Comparison of ENCODE assay signal across 8 cellular contexts in the genomic region with DNA sequence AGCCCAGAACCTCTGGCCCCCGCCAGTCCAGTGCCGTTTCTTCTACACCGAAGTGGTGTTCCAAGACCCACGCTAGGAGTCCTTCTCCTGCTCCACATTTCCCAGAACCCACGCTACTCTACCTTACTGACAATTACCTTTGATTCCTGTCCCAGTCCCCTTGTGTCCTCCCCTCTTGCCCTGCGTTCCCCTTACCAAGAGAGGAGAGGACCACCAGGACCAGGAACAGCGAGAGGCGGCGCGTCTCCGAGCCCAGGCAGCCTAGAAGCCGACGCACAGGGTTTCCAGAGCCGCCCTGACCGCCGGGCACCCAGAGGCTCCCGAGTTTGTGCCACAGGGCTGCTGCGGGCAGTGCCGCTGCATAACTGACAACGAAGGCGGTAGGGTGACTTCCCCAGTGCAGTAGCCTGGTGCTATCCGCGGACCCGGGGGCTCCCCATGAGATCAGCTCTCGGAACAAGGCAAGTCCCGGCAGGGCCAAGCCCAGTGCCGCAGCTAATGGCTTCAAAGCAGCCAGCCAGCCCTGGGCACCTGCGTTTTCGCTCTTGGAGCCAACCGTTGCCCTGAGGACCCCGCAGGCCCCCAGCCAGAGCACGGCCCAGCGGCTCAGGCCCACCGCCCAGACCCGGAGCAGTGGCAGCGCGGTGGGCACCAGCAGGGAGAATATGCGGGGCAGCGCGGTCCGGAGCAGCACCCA. TPM values are rescaled to one million over a fixed set of nuclear protein-coding genes. Genes with fewer than 3 reads are reported as not detected.
DNase-seq lines count a peak whose midpoint lies in the region; ATAC-seq and TF ChIP-seq lines count a peak whose summit lies in the region.

No MANE protein-coding gene starts in this region.

- H3K27ac Mint-ChIP-seq in Calu3 (ENCODE audit: unreplicated experiment) = peak overlapping the region; percentile 37
- peak overlapping the region; percentile 93 for H3K27ac Mint-ChIP-seq in dendritic cell treated with granulocyte-macrophage colony-stimulating factor and Interleukin-4, amounts not matched to agents 40 ng/mL and 50 ng/mL, for 4 days

- peaks cover 30% of the 10 kb centered on the region for H3K4me1 Mint-ChIP-seq in Calu3 (ENCODE audit: low read depth, unreplicated experiment)
- peaks cover 70% of the 10 kb centered on the region for H3K4me1 Mint-ChIP-seq in dendritic cell treated with granulocyte-macrophage colony-stimulating factor and Interleukin-4, amounts not matched to agents 40 ng/mL and 50 ng/mL, for 4 days (ENCODE audit: low read depth)

- peak overlapping the region; percentile 100 for H3K4me3 Mint-ChIP-seq in Calu3 (ENCODE audit: low read depth, unreplicated experiment)
- peak overlapping the region; percentile 95 for H3K4me3 Mint-ChIP-seq in dendritic cell treated with granulocyte-macrophage colony-stimulating factor and Interleukin-4, amounts not matched to agents 40 ng/mL and 50 ng/mL, for 4 days

- CTCF ChIA-PET in Calu3 (lab: Charles Lee) = interaction anchor here (0.6 to 4.1 kb wide), 14 partner anchors 8 to 195 kb away, joined by 3 to 131 read pairs (median 7); partner anchors contain the start of genes PSMB8 and TAP2

- ATAC-seq in GM21390 (IDR thresholded peaks at IDR 0.05; ENCODE audit: unreplicated experiment) = peak; percentile 22
- peak; percentile 41 for ATAC-seq in left lobe of liver

- TF ChIP-seq CTCF in Calu3 (IDR thresholded peaks at IDR 0.05; ENCODE audit: unreplicated experiment) = no peak

- H3K27me3 Mint-ChIP-seq in Calu3 (ENCODE audit: unreplicated experiment) = no peaks in the 10 kb centered on the region
- no peaks in the 10 kb centered on the region for H3K27me3 Mint-ChIP-seq in dendritic cell treated with granulocyte-macrophage colony-stimulating factor and Interleukin-4, amounts not matched to agents 40 ng/mL and 50 ng/mL, for 4 days

- H3K36me3 Mint-ChIP-seq in Calu3 (ENCODE audit: insufficient read depth, unreplicated experiment) = peaks cover 38% of the 10 kb centered on the region
- peaks cover 90% of the 10 kb centered on the region for H3K36me3 Mint-ChIP-seq in dendritic cell treated with granulocyte-macrophage colony-stimulating factor and Interleukin-4, amounts not matched to agents 40 ng/mL and 50 ng/mL, for 4 days (ENCODE audit: low read depth)

- no TSS peak for BruUV-seq in Calu3 (replicated peaks; lab: Mats Ljungman, UMichigan)

- H3K9me3 Mint-ChIP-seq in Calu3 (ENCODE audit: low read depth, unreplicated experiment) = no peaks in the 10 kb centered on the region
- no peaks in the 10 kb centered on the region for H3K9me3 Mint-ChIP-seq in dendritic cell treated with granulocyte-macrophage colony-stimulating factor and Interleukin-4, amounts not matched to agents 40 ng/mL and 50 ng/mL, for 4 days

- DNase-seq in Calu3 (peak; percentile 64), HuH-7.5 (ENCODE audit: low spot score) (peak; percentile 15), left lobe of liver (ENCODE audit: low spot score) (peak; percentile 67), LoVo (ENCODE audit: low spot score) (no peak)
- peak; percentile 69 for DNase-seq in activated CD4-positive, alpha-beta T cell treated with anti-CD3 and anti-CD28 coated beads for 48 hours
- peak in 2 of 3 donors; percentile 23 to 41 for DNase-seq in stimulated activated CD4-positive, alpha-beta T cell treated with anti-CD3 and anti-CD28 coated beads, TNF-alpha, amount 100 ng/mL, for 1 hour (ENCODE audit: low read depth in 3 of 3, low spot score in 1 of 3)

- intact Hi-C loops in Calu3 (cut with micrococcal nuclease; ENCODE audit: unreplicated experiment) = loop anchor here (2.0 kb wide), 1 partner anchor 14 kb away; the partner anchor contains the start of gene TAP2
- intact Hi-C loops in dendritic cell treated with granulocyte-macrophage colony-stimulating factor and Interleukin-4, amounts not matched to agents 40 ng/mL and 50 ng/mL, for 4 days (cut with micrococcal nuclease) = loop anchor here (1.0 kb wide), 1 partner anchor 9 kb away; the partner anchor contains the start of gene PSMB8

RNA-seq across cellular contexts. Expression of gene TAP1, which starts 0.5 kb away (rescaled TPM):
- total RNA-seq in Calu3 (2022) = 75.1 and 141 TPM in 2 replicates
- total RNA-seq in left lobe of liver = 10.6 TPM

RNA-seq across cellular contexts. Expression of gene PSMB9, which starts 1.0 kb away (rescaled TPM):
- total RNA-seq in Calu3 (2022) (120 and 201 TPM in 2 replicates), left lobe of liver (13.9 TPM)

RNA-seq across cellular contexts. Expression of gene PSMB8, which starts 9.1 kb away (rescaled TPM):
- total RNA-seq in Calu3 (2022) = 123 and 196 TPM in 2 replicates
- 41.1 TPM for total RNA-seq in left lobe of liver

RNA-seq across cellular contexts. Expression of gene TAP2, which starts 14.5 kb away (rescaled TPM):
- 180 and 279 TPM in 2 replicates for total RNA-seq in Calu3 (2022)
- total RNA-seq in left lobe of liver = 11.8 TPM

RNA-seq across cellular contexts. Expression of gene HLA-DOB, which starts 36.2 kb away (rescaled TPM):
- total RNA-seq in Calu3 (2022) (0.97 and 2.2 TPM in 2 replicates), left lobe of liver (not detected)
